ENCODE assay signal across 19 cellular contexts in the genomic region with DNA sequence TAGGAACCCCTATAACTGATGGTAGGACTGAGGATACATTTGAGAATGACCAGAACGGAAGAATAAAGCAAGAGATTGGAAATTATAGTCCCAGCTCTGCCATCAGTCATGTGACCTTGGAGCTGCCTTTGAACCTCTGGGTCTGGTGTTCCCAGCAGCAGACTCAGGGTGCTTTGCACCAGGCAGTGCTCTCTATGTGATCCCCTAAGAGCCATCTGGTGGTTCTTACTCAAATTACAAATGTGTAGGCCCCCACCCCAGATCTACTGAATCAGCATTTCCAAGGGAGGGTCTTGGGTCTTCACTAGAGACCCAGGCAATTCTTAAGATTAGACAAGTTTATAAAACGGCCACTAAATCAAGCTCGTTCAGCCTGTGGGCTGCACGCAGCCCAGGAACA. TPM values are rescaled to one million over a fixed set of nuclear protein-coding genes. Genes with fewer than 3 reads are reported as not detected.
A peak's percentile ranks its signal among the peaks of the same experiment; 100 is the strongest.
DNase-seq lines count a peak whose midpoint lies in the region; ATAC-seq, FAIRE-seq and TF ChIP-seq lines count a peak whose summit lies in the region.
"Had no signal": no experiment of that assay in that cellular context is flagged by ENCODE, and none has a peak within 500 bp of the region (broad histone marks: within the 10 kb centered on the region; RNA-seq: fewer than 3 reads in every experiment).

No MANE protein-coding gene starts in this region.

- no peaks in the 10 kb centered on the region for H3K4me1 Mint-ChIP-seq in HFFc6 (ENCODE audit: low read depth)
- H3K4me1 Mint-ChIP-seq in T-helper 17 cell, result no peaks in the 10 kb centered on the region
- H3K4me1 Mint-ChIP-seq in naive thymus-derived CD4-positive, alpha-beta T cell, result no peaks in the 10 kb centered on the region
- H3K4me1 Mint-ChIP-seq: CD14-positive monocyte had no signal

- no peaks in the 10 kb centered on the region for H3K4me1 ChIP-seq in BE2C
- H3K4me1 ChIP-seq in HepG2 (ENCODE audit: insufficient read depth, low read length), result no peaks in the 10 kb centered on the region
- no peaks in the 10 kb centered on the region for H3K4me1 ChIP-seq in naive thymus-derived CD4-positive, alpha-beta T cell (ENCODE audit: control insufficient read depth in 2 of 2, insufficient read depth in 2 of 2, low read length in 2 of 2)
- no peaks in the 10 kb centered on the region; the same call in 1 of the 2 replicates for H3K4me1 ChIP-seq in SJCRH30

- H3K4me3 Mint-ChIP-seq in HFFc6 (no peak overlapping the region), T-helper 17 cell (no peak overlapping the region)
- H3K4me3 Mint-ChIP-seq in naive thymus-derived CD4-positive, alpha-beta T cell, result no peak overlapping the region
- H3K4me3 Mint-ChIP-seq: CD14-positive monocyte; T-helper 1 cell treated with Interleukin-12 subunit alpha and Interleukin-12 subunit beta and Interleukin-4 antibody, amounts not matched to agents 30 μg/mL and 1 μg/mL, for 36 hours had no signal

- no peak for FAIRE-seq in HepG2 (lab: Jason Lieb, UNC)
- FAIRE-seq: GM19239 had no signal

- CTCF ChIA-PET in HepG2 (lab: Yijun Ruan, JAX; ENCODE audit: low intra/inter-chr PET ratio, low total read pairs), result interaction anchor here (1.4 kb wide), 1 partner anchor 163 kb away, joined by 9 read pairs; no protein-coding TSS in a partner anchor
- CTCF ChIA-PET in naive thymus-derived CD4-positive, alpha-beta T cell (lab: Charles Lee), result no interaction called here

- no peaks in the 10 kb centered on the region for H4K20me1 ChIP-seq in HepG2 (ENCODE audit: insufficient read depth, low read length)

- DNase-seq in BE2C, result no peak
- no peak for DNase-seq in HFFc6
- no peak for DNase-seq in T-helper 17 cell
- peak; percentile 16 for DNase-seq in HepG2 (ENCODE audit: low spot score)
- no peak for DNase-seq in naive thymus-derived CD4-positive, alpha-beta T cell
- DNase-seq in SJCRH30, result no peak
- DNase-seq: EL, Karpas-422, MG63, NCI-H1092 treated with DMSO at 0.1 percent for 48 hours, NCI-H1694, NCI-H2107, NCI-H345, NCI-H526, OCI-M1 had no signal

- WGBS in HepG2 (ENCODE audit: low lambda C conversion rate), result 94% methylated on average over 4 of the region's 4 CpGs

- POLR2A ChIA-PET in HepG2 (lab: Yijun Ruan, JAX), result no interaction called here
- POLR2A ChIA-PET in naive thymus-derived CD4-positive, alpha-beta T cell (lab: Charles Lee), result interaction anchor here (0.6 kb wide), 1 partner anchor 650 kb away, joined by 3 read pairs; no protein-coding TSS in a partner anchor

- H3K36me3 Mint-ChIP-seq in HFFc6 (ENCODE audit: low read depth) (peaks cover 24% of the 10 kb centered on the region; the same call in 1 of the 2 replicates), T-helper 17 cell (ENCODE audit: low read depth) (peaks cover 13% of the 10 kb centered on the region)
- H3K36me3 Mint-ChIP-seq in naive thymus-derived CD4-positive, alpha-beta T cell, result peaks cover 13 to 70% (median 28%) of the 10 kb centered on the region in 5 donors

- H3K9me3 Mint-ChIP-seq in HFFc6, result no peaks in the 10 kb centered on the region
- H3K9me3 Mint-ChIP-seq in naive thymus-derived CD4-positive, alpha-beta T cell, result no peaks in the 10 kb centered on the region
- H3K9me3 Mint-ChIP-seq: T-helper 1 cell treated with Interleukin-12 subunit alpha and Interleukin-12 subunit beta and Interleukin-4 antibody, amounts not matched to agents 30 μg/mL and 1 μg/mL, for 36 hours had no signal

- no peak for ATAC-seq in T-helper 17 cell
- peak; percentile 76 for ATAC-seq in HepG2
- ATAC-seq in naive thymus-derived CD4-positive, alpha-beta T cell, result no peak
- ATAC-seq in GM21717 (IDR thresholded peaks at IDR 0.05; ENCODE audit: unreplicated experiment), result no peak

- H3K9me3 ChIP-seq in BE2C, result no peaks in the 10 kb centered on the region
- no peaks in the 10 kb centered on the region for H3K9me3 ChIP-seq in T-helper 17 cell (ENCODE audit: control insufficient read depth, low read length, poor library complexity, severe bottlenecking)
- H3K9me3 ChIP-seq in HepG2 (ENCODE audit: low read length), result no peaks in the 10 kb centered on the region
- no peaks in the 10 kb centered on the region for H3K9me3 ChIP-seq in naive thymus-derived CD4-positive, alpha-beta T cell (ENCODE audit: control insufficient read depth in 2 of 3, low read length in 3 of 3)
- H3K9me3 ChIP-seq in SJCRH30 (replicated peaks), result no peaks in the 10 kb centered on the region
- H3K9me3 ChIP-seq: MG63 had no signal

- H3K27ac Mint-ChIP-seq in HFFc6 (no peak overlapping the region), T-helper 17 cell (peak overlapping the region; percentile 34)
- H3K27ac Mint-ChIP-seq in naive thymus-derived CD4-positive, alpha-beta T cell, result peak overlapping the region in 1 of 9 donors; percentile 84
- H3K27ac Mint-ChIP-seq: T-helper 1 cell treated with Interleukin-12 subunit alpha and Interleukin-12 subunit beta and Interleukin-4 antibody, amounts not matched to agents 30 μg/mL and 1 μg/mL, for 36 hours had no signal

- peak; percentile 26 for TF ChIP-seq CTCF in BE2C (IDR thresholded peaks at IDR 0.05; ENCODE audit: low read depth, low read length)
- 0 out of 2 replicates have a peak, but pooled peaks have one; percentile 21 for TF ChIP-seq CTCF in HFFc6 (IDR thresholded peaks at IDR 0.05)
- TF ChIP-seq CTCF in HepG2 (CRISPR knock-in tag; IDR thresholded peaks at IDR 0.05), result peak; percentile 24

- no peak overlapping the region for H2AFZ ChIP-seq in HepG2 (ENCODE audit: low read length)

- peaks cover 73% of the 10 kb centered on the region for H3K36me3 ChIP-seq in BE2C
- peaks cover 30 to 83% of the 10 kb centered on the region in 2 experiments for H3K36me3 ChIP-seq in HepG2 (replicated peaks in 1 of 2; ENCODE audit: control insufficient read depth in 1 of 2, insufficient read depth in 2 of 2, low read length in 2 of 2)
- H3K36me3 ChIP-seq in naive thymus-derived CD4-positive, alpha-beta T cell (ENCODE audit: control insufficient read depth in 2 of 3, insufficient read depth in 3 of 3, low read length in 3 of 3), result peaks cover 14 to 87% (median 42%) of the 10 kb centered on the region in 3 experiments
- peaks cover 88% of the 10 kb centered on the region for H3K36me3 ChIP-seq in SJCRH30

- BruUV-seq in HepG2 (replicated peaks; lab: Mats Ljungman, UMichigan), result no TSS peak

- H3K27me3 ChIP-seq in BE2C (no peaks in the 10 kb centered on the region), HepG2 (ENCODE audit: control insufficient read depth in 1 of 2, insufficient read depth in 2 of 2, low read length in 2 of 2) (no peaks in the 10 kb centered on the region), SJCRH30 (no peaks in the 10 kb centered on the region)
- H3K27me3 ChIP-seq in naive thymus-derived CD4-positive, alpha-beta T cell (ENCODE audit: control insufficient read depth in 2 of 2, insufficient read depth in 2 of 2, low read length in 2 of 2), result no peaks in the 10 kb centered on the region
- H3K27me3 ChIP-seq: MG63 had no signal

- TF ChIP-seq EP300 in HepG2 (IDR thresholded peaks at IDR 0.05; ENCODE audit: low read depth in 2 of 2, low read length in 2 of 2), result no peak
- no peak for TF ChIP-seq EP300 in HepG2 (CRISPR knock-in tag; IDR thresholded peaks at IDR 0.05; ENCODE audit: borderline replicate concordance)

- H3K4me2 ChIP-seq in HepG2 (ENCODE audit: low read depth, low read length), result no peak overlapping the region

- no peak overlapping the region for H3K9ac ChIP-seq in HepG2 (ENCODE audit: insufficient read depth, low read depth, low read length)

- no peaks in the 10 kb centered on the region for H3K79me2 ChIP-seq in HepG2 (ENCODE audit: insufficient read depth, low read length)

- in situ Hi-C loops in HepG2 (cut with HindIII; ENCODE audit: extremely low pct_ligation_motif_present, low pct_unique_long_range_greater_than_20kb), result no loop called here

- TF ChIP-seq POLR2A in HepG2 (IDR thresholded peaks at IDR 0.05; ENCODE audit: insufficient read depth in 1 of 2, low read depth in 2 of 2, low read length in 2 of 2), result no peak

- intact Hi-C loops in HepG2 (cut with micrococcal nuclease; ENCODE audit: unreplicated experiment), result no loop called here
- intact Hi-C loops in naive thymus-derived CD4-positive, alpha-beta T cell (cut with micrococcal nuclease), result no loop called here

- no peak overlapping the region for H3K27ac ChIP-seq in HepG2 (ENCODE audit: extremely low read length, insufficient read depth, low read length)
- no peak overlapping the region for H3K27ac ChIP-seq in naive thymus-derived CD4-positive, alpha-beta T cell (ENCODE audit: low read depth, low read length)
- H3K27ac ChIP-seq in SJCRH30, result no peak overlapping the region

- H3K27me3 Mint-ChIP-seq in HFFc6 (ENCODE audit: insufficient read depth) (no peaks in the 10 kb centered on the region; the same call in 1 of the 2 replicates), T-helper 17 cell (no peaks in the 10 kb centered on the region)
- H3K27me3 Mint-ChIP-seq in naive thymus-derived CD4-positive, alpha-beta T cell, result no peaks in the 10 kb centered on the region

- no peak for TF ChIP-seq RAD21 in HepG2 (CRISPR knock-in tag; IDR thresholded peaks at IDR 0.05)

- H3K4me3 ChIP-seq in BE2C (ENCODE audit: low read depth, low read length), result no peak overlapping the region
- no peak overlapping the region for H3K4me3 ChIP-seq in HepG2 (replicated peaks in 1 of 3; ENCODE audit: insufficient read depth in 1 of 3, low read depth in 2 of 3, low read length in 3 of 3)
- no peak overlapping the region for H3K4me3 ChIP-seq in naive thymus-derived CD4-positive, alpha-beta T cell (ENCODE audit: low read length)
- no peak overlapping the region for H3K4me3 ChIP-seq in SJCRH30
- H3K4me3 ChIP-seq: MG63 had no signal

RNA-seq across cellular contexts. Expression of a gene that starts 40.2 kb away (rescaled TPM):
- 0.40 TPM for polyA plus RNA-seq in BE2C (2012; ENCODE audit: insufficient read depth, insufficient read length, low read depth)
- total RNA-seq in HFFc6 (2021; fragmentation: NEBNext Ultra II Directional; extraction: Animal tissue kit (Norgen Biotek cat#: 25700)), result under 1 TPM in 3 of 6 experiments, not detected in 3; 0.10 to 0.17 (median 0.12) TPM
- total RNA-seq in T-helper 17 cell (not detected), HepG2 (2016; rRNA removed; fragmentation: Illumina TruSeq; extraction: Trizol) (0.04 TPM in 1 of 2 replicates, not detected in the other)
- not detected in 2 replicates for total RNA-seq in HepG2 (2016; cell fraction: cytosol; rRNA removed; fragmentation: Illumina TruSeq; extraction: Trizol; ENCODE audit: low read depth)
- 0.09 TPM in 1 of 2 replicates, not detected in the other for total RNA-seq in HepG2 (2016; cell fraction: insoluble cytoplasmic fraction; rRNA removed; fragmentation: Illumina TruSeq; extraction: Trizol)
- 0.15 TPM in 1 of 2 replicates, not detected in the other for total RNA-seq in HepG2 (2016; cell fraction: membrane; rRNA removed; fragmentation: Illumina TruSeq; extraction: Trizol)
- not detected in 2 replicates for total RNA-seq in HepG2 (2016; cell fraction: nucleus; rRNA removed; fragmentation: Illumina TruSeq; extraction: Trizol)
- 0.07 and 0.08 TPM in 2 replicates for polyA plus RNA-seq in HepG2 (2011; rRNA removed)
- 0.08 and 0.12 TPM in 2 replicates for polyA plus RNA-seq in HepG2 (2011; cell fraction: cytosol; rRNA removed)
- 0.13 and 0.19 TPM in 2 replicates for polyA plus RNA-seq in HepG2 (2011; cell fraction: nucleus; rRNA removed)
- 0.17 and 0.27 TPM in 2 replicates for polyA plus RNA-seq in HepG2 (2012)
- polyA plus RNA-seq in HepG2 (2016; cell fraction: cytosol; fragmentation: Illumina TruSeq; extraction: Trizol; ENCODE audit: low read depth), result 0.08 and 0.09 TPM in 2 replicates
- 0.12 and 0.42 TPM in 2 replicates for polyA plus RNA-seq in HepG2 (2016; cell fraction: insoluble cytoplasmic fraction; fragmentation: Illumina TruSeq; extraction: Trizol; ENCODE audit: low read depth)
- 0.09 and 0.16 TPM in 2 replicates for polyA plus RNA-seq in HepG2 (2016; cell fraction: membrane; fragmentation: Illumina TruSeq; extraction: Trizol; ENCODE audit: low read depth)
- 0.24 and 0.30 TPM in 2 replicates for polyA plus RNA-seq in HepG2 (2016; cell fraction: nucleus; fragmentation: Illumina TruSeq; extraction: Trizol; ENCODE audit: insufficient read depth, low read depth)
- 0.12 and 0.40 TPM in 2 replicates for polyA minus RNA-seq in HepG2 (2011; rRNA and poly(A)+ RNA removed; ENCODE audit: low replicate concordance)
- polyA minus RNA-seq in HepG2 (2011; cell fraction: cytosol; rRNA and poly(A)+ RNA removed), result not detected in 2 replicates
- polyA minus RNA-seq in HepG2 (2011; cell fraction: nucleus; rRNA and poly(A)+ RNA removed), result not detected in 2 replicates
- total RNA-seq in naive thymus-derived CD4-positive, alpha-beta T cell, result not detected
- polyA plus RNA-seq in naive thymus-derived CD4-positive, alpha-beta T cell, result under 1 TPM in 1 of 2 donors, not detected in 1; 0.07 TPM
- 28.5 and 31.8 TPM in 2 replicates for total RNA-seq in SJCRH30 (2014; rRNA removed; shearing (Covaris generic))
- polyA plus RNA-seq: CD14-positive monocyte had no signal

RNA-seq across cellular contexts. Expression of a gene that starts 44.8 kb away (rescaled TPM):
- polyA plus RNA-seq in BE2C (2012; ENCODE audit: insufficient read depth, insufficient read length, low read depth), result 206 TPM
- total RNA-seq in HFFc6 (2021; fragmentation: NEBNext Ultra II Directional; extraction: Animal tissue kit (Norgen Biotek cat#: 25700)), result 10 to 100 TPM; 60.6 to 65.9 (median 63.1) TPM
- 10 to 100 TPM; 30.6 to 33.6 TPM for total RNA-seq in T-helper 17 cell
- total RNA-seq in HepG2 (2016; rRNA removed; fragmentation: Illumina TruSeq; extraction: Trizol), result 40.0 and 42.7 TPM in 2 replicates
- 6.3 and 7.8 TPM in 2 replicates for total RNA-seq in HepG2 (2016; cell fraction: cytosol; rRNA removed; fragmentation: Illumina TruSeq; extraction: Trizol; ENCODE audit: low read depth)
- total RNA-seq in HepG2 (2016; cell fraction: insoluble cytoplasmic fraction; rRNA removed; fragmentation: Illumina TruSeq; extraction: Trizol), result 36.9 and 42.9 TPM in 2 replicates
- total RNA-seq in HepG2 (2016; cell fraction: membrane; rRNA removed; fragmentation: Illumina TruSeq; extraction: Trizol), result 18.7 and 20.2 TPM in 2 replicates
- total RNA-seq in HepG2 (2016; cell fraction: nucleus; rRNA removed; fragmentation: Illumina TruSeq; extraction: Trizol), result 29.1 and 31.8 TPM in 2 replicates
- 28.7 and 45.9 TPM in 2 replicates for polyA plus RNA-seq in HepG2 (2011; rRNA removed)
- 19.2 and 22.5 TPM in 2 replicates for polyA plus RNA-seq in HepG2 (2011; cell fraction: cytosol; rRNA removed)
- polyA plus RNA-seq in HepG2 (2011; cell fraction: nucleus; rRNA removed), result 87.0 and 120 TPM in 2 replicates
- polyA plus RNA-seq in HepG2 (2012), result 32.5 and 37.6 TPM in 2 replicates
- 4.9 and 5.9 TPM in 2 replicates for polyA plus RNA-seq in HepG2 (2016; cell fraction: cytosol; fragmentation: Illumina TruSeq; extraction: Trizol; ENCODE audit: low read depth)
- 52.7 and 56.2 TPM in 2 replicates for polyA plus RNA-seq in HepG2 (2016; cell fraction: insoluble cytoplasmic fraction; fragmentation: Illumina TruSeq; extraction: Trizol; ENCODE audit: low read depth)
- polyA plus RNA-seq in HepG2 (2016; cell fraction: membrane; fragmentation: Illumina TruSeq; extraction: Trizol; ENCODE audit: low read depth), result 13.3 and 13.7 TPM in 2 replicates
- 67.5 and 77.3 TPM in 2 replicates for polyA plus RNA-seq in HepG2 (2016; cell fraction: nucleus; fragmentation: Illumina TruSeq; extraction: Trizol; ENCODE audit: insufficient read depth, low read depth)
- polyA minus RNA-seq in HepG2 (2011; rRNA and poly(A)+ RNA removed; ENCODE audit: low replicate concordance), result 35.2 and 98.1 TPM in 2 replicates
- 16.8 and 22.0 TPM in 2 replicates for polyA minus RNA-seq in HepG2 (2011; cell fraction: cytosol; rRNA and poly(A)+ RNA removed)
- 26.3 and 38.8 TPM in 2 replicates for polyA minus RNA-seq in HepG2 (2011; cell fraction: nucleus; rRNA and poly(A)+ RNA removed)
- total RNA-seq in naive thymus-derived CD4-positive, alpha-beta T cell, result 10 to 100 TPM; 34.3 to 49.6 (median 40.5) TPM
- 10 to 100 TPM; 30.0 to 37.3 TPM for polyA plus RNA-seq in naive thymus-derived CD4-positive, alpha-beta T cell
- total RNA-seq in SJCRH30 (2014; rRNA removed; shearing (Covaris generic)), result 97.9 and 99.5 TPM in 2 replicates

Comparison
In these comparisons a context has a peak if more than half of its experiments do, and no peak if none do; other contexts are left out.
1. RNA of a gene that starts 40.2 kb away (total RNA-seq): 28.5 to 31.8 TPM in SJCRH30; 0.10 to 0.17 TPM in HFFc6, not detected in T-helper 17 cell, not detected in naive thymus-derived CD4-positive, alpha-beta T cell and 0.04 to 0.15 TPM in HepG2; every median in the first group is over 10 times any median in the second.
2. Peak in every context shown above with its lines, with median percentiles within 50 percentile points of each other: CTCF ChIP-seq.